In genomic region chr13:113129480-113129879, GRCh38 we compare ENCODE assay signal across 1 cellular context.
TF ChIP-seq lines count a peak whose summit lies in the region.

No MANE protein-coding gene starts in this region.

TF ChIP-seq in endothelial cell of umbilical vein, 7 proteins besides CTCF, POLR2A, EP300 and RAD21:
- no peak for TF ChIP-seq POLR2AphosphoS5 (IDR thresholded peaks at IDR 0.05; ENCODE audit: insufficient read depth, low read depth, low read length)
- TF ChIP-seq JUN (IDR thresholded peaks at IDR 0.05; ENCODE audit: borderline replicate concordance, insufficient read depth, insufficient read length, low read depth), result no peak
TF ChIP-seq in endothelial cell of umbilical vein: peak in this region for 0.
